In genomic region chr16:89489040-89489721, GRCh38 we compare ENCODE assay signal across 8 cellular contexts. TPM values are rescaled to one million over a fixed set of nuclear protein-coding genes. Genes with fewer than 3 reads are reported as not detected.
DNase-seq lines count a peak whose midpoint lies in the region; ATAC-seq and TF ChIP-seq lines count a peak whose summit lies in the region.

No MANE protein-coding gene starts in this region.

- no peaks in the 10 kb centered on the region for H3K27me3 Mint-ChIP-seq in activated T-helper 17 cell treated with anti-CD3 and anti-CD28 coated beads, Interleukin-2, amount 50 U/mL, for 72 hours
- H3K27me3 Mint-ChIP-seq in natural killer cell (ENCODE audit: low read depth in 2 of 2) = no peaks in the 10 kb centered on the region
- H3K27me3 Mint-ChIP-seq in stimulated activated memory B cell treated with anti-CD40 and anti-IgM and Interleukin-4, amounts not matched to agents 10 μg/mL and 1 μg/mL and 100 μg/mL, for 72 hours = no peaks in the 10 kb centered on the region

- ATAC-seq in activated T-helper 17 cell treated with anti-CD3 and anti-CD28 coated beads, Interleukin-2, amount 50 U/mL, for 72 hours (replicated peaks) = peak; percentile 42
- ATAC-seq in natural killer cell = peak; percentile 35 to 63 (median 49)
- ATAC-seq in stimulated activated memory B cell treated with anti-CD40 and anti-IgM and Interleukin-4, amounts not matched to agents 10 μg/mL and 1 μg/mL and 100 μg/mL, for 72 hours = peak; percentile 57
- no peak for ATAC-seq in GM19395 (IDR thresholded peaks at IDR 0.05; ENCODE audit: unreplicated experiment)

- H3K36me3 Mint-ChIP-seq in activated T-helper 17 cell treated with anti-CD3 and anti-CD28 coated beads, Interleukin-2, amount 50 U/mL, for 72 hours (ENCODE audit: low read depth) = peaks cover 51% of the 10 kb centered on the region
- H3K36me3 Mint-ChIP-seq in natural killer cell = no peaks in the 10 kb centered on the region
- H3K36me3 Mint-ChIP-seq in stimulated activated memory B cell treated with anti-CD40 and anti-IgM and Interleukin-4, amounts not matched to agents 10 μg/mL and 1 μg/mL and 100 μg/mL, for 72 hours = peaks cover 6% of the 10 kb centered on the region

- peaks cover 38% of the 10 kb centered on the region for H3K4me1 Mint-ChIP-seq in activated T-helper 17 cell treated with anti-CD3 and anti-CD28 coated beads, Interleukin-2, amount 50 U/mL, for 72 hours
- peaks cover 55 to 80% of the 10 kb centered on the region in 2 donors for H3K4me1 Mint-ChIP-seq in natural killer cell
- peaks cover 69% of the 10 kb centered on the region for H3K4me1 Mint-ChIP-seq in stimulated activated memory B cell treated with anti-CD40 and anti-IgM and Interleukin-4, amounts not matched to agents 10 μg/mL and 1 μg/mL and 100 μg/mL, for 72 hours

- TF ChIP-seq CTCF in natural killer cell (IDR thresholded peaks at IDR 0.05) = peak; percentile 21

- peak overlapping the region; percentile 97 for H3K4me3 Mint-ChIP-seq in activated T-helper 17 cell treated with anti-CD3 and anti-CD28 coated beads, Interleukin-2, amount 50 U/mL, for 72 hours
- H3K4me3 Mint-ChIP-seq in natural killer cell = peak overlapping the region; percentile 95
- peak overlapping the region; percentile 86 for H3K4me3 Mint-ChIP-seq in stimulated activated memory B cell treated with anti-CD40 and anti-IgM and Interleukin-4, amounts not matched to agents 10 μg/mL and 1 μg/mL and 100 μg/mL, for 72 hours

- intact Hi-C loops in natural killer cell (cut with micrococcal nuclease) = loop anchor here (1.0 to 5.0 kb wide), 5 partner anchors 66 to 172 kb away; no protein-coding TSS in a partner anchor

- no peaks in the 10 kb centered on the region for H3K9me3 Mint-ChIP-seq in activated T-helper 17 cell treated with anti-CD3 and anti-CD28 coated beads, Interleukin-2, amount 50 U/mL, for 72 hours
- H3K9me3 Mint-ChIP-seq in natural killer cell = no peaks in the 10 kb centered on the region
- no peaks in the 10 kb centered on the region for H3K9me3 Mint-ChIP-seq in stimulated activated memory B cell treated with anti-CD40 and anti-IgM and Interleukin-4, amounts not matched to agents 10 μg/mL and 1 μg/mL and 100 μg/mL, for 72 hours

- peak overlapping the region; percentile 94 for H3K27ac Mint-ChIP-seq in activated T-helper 17 cell treated with anti-CD3 and anti-CD28 coated beads, Interleukin-2, amount 50 U/mL, for 72 hours
- H3K27ac Mint-ChIP-seq in natural killer cell = peak overlapping the region; percentile 97 to 98
- peak overlapping the region; percentile 85 for H3K27ac Mint-ChIP-seq in stimulated activated memory B cell treated with anti-CD40 and anti-IgM and Interleukin-4, amounts not matched to agents 10 μg/mL and 1 μg/mL and 100 μg/mL, for 72 hours

- DNase-seq in GM03348 (ENCODE audit: low spot score) = peak; percentile 89
- peak; percentile 84 for DNase-seq in HPDE6-E6E7 (ENCODE audit: extremely low spot score)
- DNase-seq in RPMI7951 (ENCODE audit: low read depth) = peak; percentile 94
- DNase-seq in fibroblast of peridontal ligament (ENCODE audit: extremely low read depth) = peak; percentile 96
- peak; percentile 74 for DNase-seq in natural killer cell

RNA-seq across cellular contexts. Expression of gene ANKRD11, which starts 1.2 kb away (rescaled TPM):
- total RNA-seq in RPMI7951 (2014; rRNA removed; shearing (Covaris generic)) = 31.2 and 38.4 TPM in 2 replicates
- 100 to 1,000 TPM; 166 to 178 TPM for total RNA-seq in activated T-helper 17 cell treated with anti-CD3 and anti-CD28 coated beads, Interleukin-2, amount 50 U/mL, for 72 hours
- 100 to 1,000 TPM; 230 to 299 (median 287) TPM for total RNA-seq in natural killer cell

RNA-seq across cellular contexts. Expression of gene SPG7, which starts 19.0 kb away (rescaled TPM):
- 50.3 and 79.9 TPM in 2 replicates for total RNA-seq in RPMI7951 (2014; rRNA removed; shearing (Covaris generic))
- 100 to 1,000 TPM; 115 to 135 TPM for total RNA-seq in activated T-helper 17 cell treated with anti-CD3 and anti-CD28 coated beads, Interleukin-2, amount 50 U/mL, for 72 hours
- total RNA-seq in natural killer cell = 100 to 1,000 TPM; 142 to 195 (median 180) TPM
